In the genomic region with DNA sequence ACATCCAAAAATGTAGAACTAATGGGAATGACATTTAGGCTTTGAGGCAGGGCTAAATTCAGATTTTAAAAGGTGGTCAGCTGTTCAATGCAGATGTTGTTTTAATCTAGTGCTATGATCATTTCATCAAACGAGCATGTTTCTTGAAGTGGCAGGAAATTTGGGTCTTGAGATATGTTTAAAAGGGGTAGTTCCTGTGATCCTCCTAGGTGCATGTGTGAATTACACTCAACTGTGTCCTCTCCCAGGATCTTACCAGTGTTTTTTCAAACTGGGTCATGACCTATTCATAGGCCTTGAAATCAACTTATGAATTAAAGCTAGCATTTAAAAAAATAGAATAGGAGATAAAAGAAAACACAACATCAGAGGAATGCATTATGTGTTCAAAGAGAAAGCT, we compare ENCODE assay signal across 10 cellular contexts. TPM values are rescaled to one million over a fixed set of nuclear protein-coding genes. Genes with fewer than 3 reads are reported as not detected.
"Had no signal": no experiment of that assay in that cellular context is flagged by ENCODE, and none has a peak within 500 bp of the region (broad histone marks: within the 10 kb centered on the region; RNA-seq: fewer than 3 reads in every experiment).

No MANE protein-coding gene starts in this region.

- H3K27ac Mint-ChIP-seq: GM23338, H9, IgD-negative memory B cell had no signal

- H3K36me3 Mint-ChIP-seq: IgD-negative memory B cell had no signal

- H3K27me3 Mint-ChIP-seq: IgD-negative memory B cell had no signal

- H3K9me3 Mint-ChIP-seq: GM23338, H9 had no signal

- H3K4me1 Mint-ChIP-seq: GM23338 had no signal

- DNase-seq: H9, HCEC 1CT, KG1 had no signal

- H3K4me3 Mint-ChIP-seq: GM23338, H9, IgD-negative memory B cell had no signal

- FAIRE-seq: H1, H54, HepG2, K562 had no signal

RNA-seq across cellular contexts. Expression of gene ACMSD, which starts 57.4 kb away (rescaled TPM):
- total RNA-seq: GM23338, H1, H9, HepG2, HT1080, K562 had no signal
- polyA plus RNA-seq: H1, HepG2, IgD-negative memory B cell, K562 had no signal
